Comparison of ENCODE assay signal across 24 cellular contexts in the genomic region with DNA sequence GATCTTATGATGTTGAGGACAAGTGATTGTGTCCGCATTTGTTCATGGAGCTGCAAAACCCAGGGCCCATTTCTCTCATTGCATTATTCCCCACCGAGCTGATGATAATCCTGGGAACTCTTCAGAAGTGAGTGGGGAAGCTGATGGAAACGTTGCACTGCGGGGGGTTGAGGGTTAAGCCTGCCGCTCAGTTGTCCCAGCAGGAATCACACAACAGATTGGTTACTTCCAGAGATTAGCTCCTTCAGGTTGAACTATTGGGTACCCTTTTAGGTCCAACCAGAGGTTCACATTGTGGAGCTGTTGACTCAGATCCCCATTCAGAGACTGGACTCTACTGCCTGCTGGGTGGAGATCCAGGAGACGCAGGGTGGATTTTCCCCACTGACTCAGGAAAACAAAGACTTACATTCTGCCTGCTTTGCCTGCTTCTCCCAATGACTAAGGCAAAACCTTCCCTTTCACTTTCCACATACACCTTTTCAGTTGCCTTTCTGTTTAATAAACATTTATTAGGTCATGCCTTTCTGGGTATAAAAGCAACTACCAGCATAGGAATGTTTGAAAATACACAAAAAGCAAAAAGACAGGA.
"Had no signal": no experiment of that assay in that cellular context is flagged by ENCODE, and none has a peak within 500 bp of the region (broad histone marks: within the 10 kb centered on the region; RNA-seq: fewer than 3 reads in every experiment).

No MANE protein-coding gene starts in this region.

- H3K9me3 ChIP-seq: thoracic aorta, vagina had no signal

- H3K4me3 ChIP-seq: heart left ventricle, thoracic aorta, vagina had no signal

- H3K27me3 ChIP-seq: heart left ventricle, vagina had no signal

- H3K4me1 ChIP-seq: heart left ventricle, vagina had no signal

- H3K36me3 Mint-ChIP-seq: activated CD4-positive, alpha-beta memory T cell treated with anti-CD3 and anti-CD28 coated beads for 36 hours; activated naive CD4-positive, alpha-beta T cell treated with anti-CD3 and anti-CD28 coated beads, Interleukin-2, amount 10 ng/mL, durations not matched to agents 7 days and 5 days; immature natural killer cell; type B pancreatic cell had no signal

- H3K4me1 Mint-ChIP-seq: activated naive CD4-positive, alpha-beta T cell treated with anti-CD3 and anti-CD28 coated beads, Interleukin-2, amount 10 ng/mL, durations not matched to agents 7 days and 5 days; immature natural killer cell; nephron; stimulated activated naive B cell treated with anti-CD40 and anti-IgM and Interleukin-4, amounts not matched to agents 10 μg/mL and 1 μg/mL and 100 μg/mL, for 72 hours had no signal

- H3K27ac ChIP-seq: heart left ventricle, thoracic aorta, vagina had no signal

- H3K27me3 Mint-ChIP-seq: activated CD4-positive, alpha-beta memory T cell treated with anti-CD3 and anti-CD28 coated beads for 36 hours; activated naive CD4-positive, alpha-beta T cell treated with anti-CD3 and anti-CD28 coated beads, Interleukin-2, amount 10 ng/mL, durations not matched to agents 7 days and 5 days; dendritic cell treated with granulocyte-macrophage colony-stimulating factor and Interleukin-4, amounts not matched to agents 40 ng/mL and 50 ng/mL, for 4 days; stimulated activated naive B cell treated with anti-CD40 and anti-IgM and Interleukin-4, amounts not matched to agents 10 μg/mL and 1 μg/mL and 100 μg/mL, for 72 hours; type B pancreatic cell had no signal

- DNase-seq: activated CD4-positive, alpha-beta memory T cell treated with anti-CD3 and anti-CD28 coated beads for 36 hours; activated CD4-positive, alpha-beta T cell treated with anti-CD3 and anti-CD28 coated beads for 48 hours; activated CD4-positive, CD25-positive, alpha-beta regulatory T cell; activated effector memory CD4-positive, alpha-beta T cell treated with anti-CD3 and anti-CD28 coated beads, Interleukin-2, amount 50 U/mL, for 16 hours; activated naive CD4-positive, alpha-beta T cell treated with anti-CD3 and anti-CD28 coated beads, Interleukin-2, amount 10 ng/mL, durations not matched to agents 7 days and 5 days; activated T-cell treated with anti-CD3 and anti-CD28 coated beads, Interleukin-2, amount 50 U/mL, for 72 hours; amygdala; effector CD8-positive, alpha-beta T cell; heart left ventricle; immature natural killer cell; kidney glomerular epithelial cell; left ventricle myocardium superior; nucleus accumbens; posterior cingulate gyrus; stimulated activated CD4-positive, alpha-beta T cell treated with anti-CD3 and anti-CD28 coated beads, Interleukin-2, amount 100 ng/mL, for 48 hours; stimulated activated CD8-positive, alpha-beta memory T cell treated with anti-CD3 and anti-CD28 coated beads, Interleukin-4, amount 100 ng/mL, for 48 hours; stimulated activated naive B cell treated with anti-CD40 and anti-IgM and Interleukin-4, amounts not matched to agents 10 μg/mL and 1 μg/mL and 100 μg/mL, for 72 hours had no signal

- H3K36me3 ChIP-seq: heart left ventricle, thoracic aorta, vagina had no signal

- ATAC-seq: activated T-cell treated with anti-CD3 and anti-CD28 coated beads, Interleukin-2, amount 50 U/mL, for 72 hours; esophagus mucosa; heart left ventricle; left ventricle myocardium superior; stimulated activated naive B cell treated with anti-CD40 and anti-IgM and Interleukin-4, amounts not matched to agents 10 μg/mL and 1 μg/mL and 100 μg/mL, for 72 hours had no signal

- H3K4me3 Mint-ChIP-seq: activated CD4-positive, alpha-beta memory T cell treated with anti-CD3 and anti-CD28 coated beads for 36 hours; activated naive CD4-positive, alpha-beta T cell treated with anti-CD3 and anti-CD28 coated beads, Interleukin-2, amount 10 ng/mL, durations not matched to agents 7 days and 5 days; activated T-cell treated with anti-CD3 and anti-CD28 coated beads, Interleukin-2, amount 50 U/mL, for 72 hours; dendritic cell treated with granulocyte-macrophage colony-stimulating factor and Interleukin-4, amounts not matched to agents 40 ng/mL and 50 ng/mL, for 4 days; immature natural killer cell; nephron; stimulated activated naive B cell treated with anti-CD40 and anti-IgM and Interleukin-4, amounts not matched to agents 10 μg/mL and 1 μg/mL and 100 μg/mL, for 72 hours; T-helper 1 cell treated with Interleukin-12 subunit alpha and Interleukin-12 subunit beta and Interleukin-4 antibody, amounts not matched to agents 30 μg/mL and 1 μg/mL, for 36 hours; type B pancreatic cell had no signal

- H3K27ac Mint-ChIP-seq: activated CD4-positive, alpha-beta memory T cell treated with anti-CD3 and anti-CD28 coated beads for 36 hours; activated naive CD4-positive, alpha-beta T cell treated with anti-CD3 and anti-CD28 coated beads, Interleukin-2, amount 10 ng/mL, durations not matched to agents 7 days and 5 days; activated T-cell treated with anti-CD3 and anti-CD28 coated beads, Interleukin-2, amount 50 U/mL, for 72 hours; dendritic cell treated with granulocyte-macrophage colony-stimulating factor and Interleukin-4, amounts not matched to agents 40 ng/mL and 50 ng/mL, for 4 days; immature natural killer cell; nephron; stimulated activated naive B cell treated with anti-CD40 and anti-IgM and Interleukin-4, amounts not matched to agents 10 μg/mL and 1 μg/mL and 100 μg/mL, for 72 hours; T-helper 1 cell treated with Interleukin-12 subunit alpha and Interleukin-12 subunit beta and Interleukin-4 antibody, amounts not matched to agents 30 μg/mL and 1 μg/mL, for 36 hours; type B pancreatic cell had no signal
